Comparison of ENCODE assay signal across 19 cellular contexts in the genomic region with DNA sequence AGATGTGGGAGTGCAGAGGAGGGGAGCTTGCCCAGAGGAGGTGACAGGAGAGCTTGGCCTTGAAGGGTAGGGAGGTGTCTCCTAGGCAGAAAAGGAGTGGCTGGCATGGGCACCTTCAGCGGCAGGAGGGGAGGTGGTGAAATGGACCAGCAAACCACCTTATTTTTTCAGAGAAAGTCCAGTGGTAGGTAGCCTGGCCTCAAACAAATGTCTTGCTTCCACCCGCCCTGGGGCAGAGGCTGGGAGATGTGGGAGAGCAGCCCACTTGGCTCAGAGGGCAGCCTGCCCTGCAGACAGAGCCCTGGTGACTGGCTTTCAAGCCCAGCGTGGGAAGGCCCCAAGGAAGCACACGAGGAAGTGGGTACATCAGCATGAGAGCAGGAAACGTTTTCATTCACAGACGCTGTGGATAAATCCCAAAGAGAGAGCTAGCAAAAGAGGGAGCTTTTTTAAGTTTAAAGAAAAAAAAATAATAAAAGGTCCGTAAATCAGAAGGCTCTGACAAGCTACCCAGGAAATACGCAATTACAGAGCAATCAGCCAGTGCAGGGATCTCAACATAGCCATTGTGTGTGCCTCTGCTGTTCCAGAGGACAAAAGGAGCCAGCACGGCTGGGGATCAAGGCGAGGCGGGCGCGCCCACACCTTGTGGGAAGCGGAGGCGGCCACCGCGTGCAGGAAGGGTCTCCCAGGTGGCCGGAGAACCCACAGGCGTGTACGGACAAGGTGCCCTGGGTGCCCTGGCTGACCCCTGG.
DNase-seq lines count a peak whose midpoint lies in the region; ATAC-seq, FAIRE-seq and TF ChIP-seq lines count a peak whose summit lies in the region.
"Had no signal": no experiment of that assay in that cellular context is flagged by ENCODE, and none has a peak within 500 bp of the region (broad histone marks: within the 10 kb centered on the region; RNA-seq: fewer than 3 reads in every experiment).

No MANE protein-coding gene starts in this region.

- no peak for TF ChIP-seq RAD21 in HepG2 (CRISPR knock-in tag; IDR thresholded peaks at IDR 0.05)

- TF ChIP-seq EP300 in HepG2 (IDR thresholded peaks at IDR 0.05; ENCODE audit: low read depth in 2 of 2, low read length in 2 of 2) (no peak), HepG2 (CRISPR knock-in tag; IDR thresholded peaks at IDR 0.05; ENCODE audit: borderline replicate concordance) (no peak)

- no TSS peak for BruUV-seq in HepG2 (replicated peaks; lab: Mats Ljungman, UMichigan)

- WGBS in HepG2 (ENCODE audit: low lambda C conversion rate) = 38% methylated on average over 19 of the region's 20 CpGs

- H3K4me3 Mint-ChIP-seq in stimulated activated memory B cell treated with anti-CD40 and anti-IgM and Interleukin-4, amounts not matched to agents 10 μg/mL and 1 μg/mL and 100 μg/mL, for 72 hours = no peak overlapping the region
- H3K4me3 Mint-ChIP-seq: activated naive CD4-positive, alpha-beta T cell treated with anti-CD3 and anti-CD28 coated beads, Interleukin-2, amount 50 U/mL, for 24 hours; activated T-cell treated with anti-CD3 and anti-CD28 coated beads, Interleukin-2, amount 50 U/mL, for 72 hours; stimulated activated naive CD8-positive, alpha-beta T cell treated with anti-CD3 and anti-CD28 coated beads, Interleukin-15, Interleukin-2, amounts not matched to agents 100 ng/mL and 50 ng/mL, for 24 hours had no signal

- in situ Hi-C loops in HepG2 (cut with HindIII; ENCODE audit: extremely low pct_ligation_motif_present, low pct_unique_long_range_greater_than_20kb) = no loop called here

- no peak overlapping the region for H3K27ac Mint-ChIP-seq in stimulated activated memory B cell treated with anti-CD40 and anti-IgM and Interleukin-4, amounts not matched to agents 10 μg/mL and 1 μg/mL and 100 μg/mL, for 72 hours
- H3K27ac Mint-ChIP-seq: activated naive CD4-positive, alpha-beta T cell treated with anti-CD3 and anti-CD28 coated beads, Interleukin-2, amount 50 U/mL, for 24 hours; activated T-cell treated with anti-CD3 and anti-CD28 coated beads, Interleukin-2, amount 50 U/mL, for 72 hours; stimulated activated naive CD8-positive, alpha-beta T cell treated with anti-CD3 and anti-CD28 coated beads, Interleukin-15, Interleukin-2, amounts not matched to agents 100 ng/mL and 50 ng/mL, for 24 hours had no signal

- H3K27me3 ChIP-seq in HUES6 (ENCODE audit: control insufficient read depth, insufficient read depth, low read length) = no peaks in the 10 kb centered on the region
- peaks cover 0 to 16% of the 10 kb centered on the region in 2 experiments; a peak in 2 of 5 replicates for H3K27me3 ChIP-seq in HepG2 (ENCODE audit: control insufficient read depth in 1 of 2, insufficient read depth in 2 of 2, low read length in 2 of 2)
- H3K27me3 ChIP-seq: neutrophil, tibial artery had no signal

- ATAC-seq in stimulated activated memory B cell treated with anti-CD40 and anti-IgM and Interleukin-4, amounts not matched to agents 10 μg/mL and 1 μg/mL and 100 μg/mL, for 72 hours = peak; percentile 34
- no peak for ATAC-seq in HG03521 (IDR thresholded peaks at IDR 0.05; ENCODE audit: unreplicated experiment)
- no peak for ATAC-seq in HG03025 (IDR thresholded peaks at IDR 0.05; ENCODE audit: low FRiP score, unreplicated experiment)
- ATAC-seq in HepG2 = no peak
- ATAC-seq: activated T-cell treated with anti-CD3 and anti-CD28 coated beads, Interleukin-2, amount 50 U/mL, for 72 hours; left colon; mucosa of descending colon had no signal

- intact Hi-C loops in HepG2 (cut with micrococcal nuclease; ENCODE audit: unreplicated experiment) = no loop called here

- H2AFZ ChIP-seq in HepG2 (ENCODE audit: low read length) = no peak overlapping the region

- H3K4me3 ChIP-seq in HUES6 (ENCODE audit: low read depth, low read length) (no peak overlapping the region), HepG2 (replicated peaks in 1 of 3; ENCODE audit: insufficient read depth in 1 of 3, low read depth in 2 of 3, low read length in 3 of 3) (no peak overlapping the region)
- H3K4me3 ChIP-seq: mucosa of descending colon, tibial artery had no signal

- H3K4me1 ChIP-seq in HUES6 (ENCODE audit: control insufficient read depth, insufficient read depth, low read length) (peaks cover 10% of the 10 kb centered on the region; the same call in 1 of the 2 replicates), HepG2 (ENCODE audit: insufficient read depth, low read length) (no peaks in the 10 kb centered on the region)
- H3K4me1 ChIP-seq: tibial artery had no signal

- no peak for TF ChIP-seq CTCF in HepG2 (CRISPR knock-in tag; IDR thresholded peaks at IDR 0.05)

- H3K9ac ChIP-seq in HUES6 (ENCODE audit: low read length) (peak overlapping the region; percentile 19), HepG2 (ENCODE audit: insufficient read depth, low read depth, low read length) (no peak overlapping the region)

- H3K4me1 Mint-ChIP-seq in stimulated activated memory B cell treated with anti-CD40 and anti-IgM and Interleukin-4, amounts not matched to agents 10 μg/mL and 1 μg/mL and 100 μg/mL, for 72 hours = no peaks in the 10 kb centered on the region
- H3K4me1 Mint-ChIP-seq: activated naive CD4-positive, alpha-beta T cell treated with anti-CD3 and anti-CD28 coated beads, Interleukin-2, amount 50 U/mL, for 24 hours had no signal

- TF ChIP-seq POLR2A in HepG2 (IDR thresholded peaks at IDR 0.05; ENCODE audit: insufficient read depth in 1 of 2, low read depth in 2 of 2, low read length in 2 of 2) = no peak

- H3K9me3 ChIP-seq in HUES6 (ENCODE audit: control insufficient read depth, insufficient read depth, low read depth, low read length) (no peaks in the 10 kb centered on the region), HepG2 (ENCODE audit: low read length) (no peaks in the 10 kb centered on the region)
- H3K9me3 ChIP-seq: mucosa of descending colon, neutrophil, tibial artery had no signal

- H4K20me1 ChIP-seq in HepG2 (ENCODE audit: insufficient read depth, low read length) = no peaks in the 10 kb centered on the region

- DNase-seq in NCI-H69 (lab: John Stamatoyannopoulos, UW) (peak; percentile 93), islet precursor cell (peak; percentile 60), HepG2 (ENCODE audit: low spot score) (no peak)
- DNase-seq: activated T-cell treated with anti-CD3 and anti-CD28 coated beads, Interleukin-2, amount 50 U/mL, for 72 hours; cerebellar nuclear complex; left colon; NCI-H187; NCI-H446 treated with DMSO at 0.1 percent for 48 hours; stimulated activated CD4-positive, alpha-beta T cell treated with anti-CD3 and anti-CD28 coated beads, Interleukin-4, amount 100 ng/mL, for 1 hour; tibial artery had no signal

- H3K27me3 Mint-ChIP-seq in stimulated activated memory B cell treated with anti-CD40 and anti-IgM and Interleukin-4, amounts not matched to agents 10 μg/mL and 1 μg/mL and 100 μg/mL, for 72 hours = no peaks in the 10 kb centered on the region
- H3K27me3 Mint-ChIP-seq: activated naive CD4-positive, alpha-beta T cell treated with anti-CD3 and anti-CD28 coated beads, Interleukin-2, amount 50 U/mL, for 24 hours; stimulated activated naive CD8-positive, alpha-beta T cell treated with anti-CD3 and anti-CD28 coated beads, Interleukin-15, Interleukin-2, amounts not matched to agents 100 ng/mL and 50 ng/mL, for 24 hours had no signal

- no peaks in the 10 kb centered on the region for H3K36me3 ChIP-seq in HUES6 (ENCODE audit: control insufficient read depth, insufficient read depth, low read length)
- no peaks in the 10 kb centered on the region for H3K36me3 ChIP-seq in HepG2 (replicated peaks in 1 of 2; ENCODE audit: control insufficient read depth in 1 of 2, insufficient read depth in 2 of 2, low read length in 2 of 2)
- H3K36me3 ChIP-seq: neutrophil, tibial artery had no signal

- H3K27ac ChIP-seq in HUES6 (ENCODE audit: low read depth, low read length) = no peak overlapping the region
- H3K27ac ChIP-seq in HepG2 (ENCODE audit: extremely low read length, insufficient read depth, low read length) = no peak overlapping the region
- H3K27ac ChIP-seq: neutrophil, tibial artery had no signal

- no peak overlapping the region for H3K4me2 ChIP-seq in HepG2 (ENCODE audit: low read depth, low read length)

- FAIRE-seq in HepG2 (lab: Jason Lieb, UNC) = no peak
- FAIRE-seq: astrocyte had no signal

- no peaks in the 10 kb centered on the region for H3K9me3 Mint-ChIP-seq in stimulated activated memory B cell treated with anti-CD40 and anti-IgM and Interleukin-4, amounts not matched to agents 10 μg/mL and 1 μg/mL and 100 μg/mL, for 72 hours
- H3K9me3 Mint-ChIP-seq: activated naive CD4-positive, alpha-beta T cell treated with anti-CD3 and anti-CD28 coated beads, Interleukin-2, amount 50 U/mL, for 24 hours; activated T-cell treated with anti-CD3 and anti-CD28 coated beads, Interleukin-2, amount 50 U/mL, for 72 hours; stimulated activated naive CD8-positive, alpha-beta T cell treated with anti-CD3 and anti-CD28 coated beads, Interleukin-15, Interleukin-2, amounts not matched to agents 100 ng/mL and 50 ng/mL, for 24 hours had no signal

- no peaks in the 10 kb centered on the region for H3K79me2 ChIP-seq in HepG2 (ENCODE audit: insufficient read depth, low read length)

- H3K36me3 Mint-ChIP-seq in stimulated activated memory B cell treated with anti-CD40 and anti-IgM and Interleukin-4, amounts not matched to agents 10 μg/mL and 1 μg/mL and 100 μg/mL, for 72 hours = no peaks in the 10 kb centered on the region
- H3K36me3 Mint-ChIP-seq: activated naive CD4-positive, alpha-beta T cell treated with anti-CD3 and anti-CD28 coated beads, Interleukin-2, amount 50 U/mL, for 24 hours had no signal

- CTCF ChIA-PET in HepG2 (lab: Yijun Ruan, JAX; ENCODE audit: low intra/inter-chr PET ratio, low total read pairs) = no interaction called here

- POLR2A ChIA-PET in HepG2 (lab: Yijun Ruan, JAX) = no interaction called here

TF ChIP-seq in HepG2, 621 proteins besides CTCF, POLR2A, EP300 and RAD21 (continues in another document):
- TF ChIP-seq HNRNPUL1 (IDR thresholded peaks at IDR 0.05; ENCODE audit: low read depth, low read length) = no peak
- no peak for TF ChIP-seq SRSF1 (optimal IDR thresholded peaks at IDR 0.05; ENCODE audit: low read depth, low read length)
- TF ChIP-seq TEAD3 (CRISPR knock-in tag; optimal IDR thresholded peaks at IDR 0.05; ENCODE audit: borderline replicate concordance) = no peak
- TF ChIP-seq, protein P1, sequence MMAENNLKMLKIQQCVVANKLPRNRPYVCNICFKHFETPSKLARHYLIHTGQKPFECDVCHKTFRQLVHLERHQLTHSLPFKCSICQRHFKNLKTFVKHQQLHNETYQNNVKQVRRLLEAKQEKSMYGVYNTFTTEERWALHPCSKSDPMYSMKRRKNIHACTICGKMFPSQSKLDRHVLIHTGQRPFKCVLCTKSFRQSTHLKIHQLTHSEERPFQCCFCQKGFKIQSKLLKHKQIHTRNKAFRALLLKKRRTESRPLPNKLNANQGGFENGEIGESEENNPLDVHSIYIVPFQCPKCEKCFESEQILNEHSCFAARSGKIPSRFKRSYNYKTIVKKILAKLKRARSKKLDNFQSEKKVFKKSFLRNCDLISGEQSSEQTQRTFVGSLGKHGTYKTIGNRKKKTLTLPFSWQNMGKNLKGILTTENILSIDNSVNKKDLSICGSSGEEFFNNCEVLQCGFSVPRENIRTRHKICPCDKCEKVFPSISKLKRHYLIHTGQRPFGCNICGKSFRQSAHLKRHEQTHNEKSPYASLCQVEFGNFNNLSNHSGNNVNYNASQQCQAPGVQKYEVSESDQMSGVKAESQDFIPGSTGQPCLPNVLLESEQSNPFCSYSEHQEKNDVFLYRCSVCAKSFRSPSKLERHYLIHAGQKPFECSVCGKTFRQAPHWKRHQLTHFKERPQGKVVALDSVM (CRISPR knock-in tag; IDR thresholded peaks at IDR 0.05) = no peak
